ENCODE assay signal across 20 cellular contexts in the genomic region with DNA sequence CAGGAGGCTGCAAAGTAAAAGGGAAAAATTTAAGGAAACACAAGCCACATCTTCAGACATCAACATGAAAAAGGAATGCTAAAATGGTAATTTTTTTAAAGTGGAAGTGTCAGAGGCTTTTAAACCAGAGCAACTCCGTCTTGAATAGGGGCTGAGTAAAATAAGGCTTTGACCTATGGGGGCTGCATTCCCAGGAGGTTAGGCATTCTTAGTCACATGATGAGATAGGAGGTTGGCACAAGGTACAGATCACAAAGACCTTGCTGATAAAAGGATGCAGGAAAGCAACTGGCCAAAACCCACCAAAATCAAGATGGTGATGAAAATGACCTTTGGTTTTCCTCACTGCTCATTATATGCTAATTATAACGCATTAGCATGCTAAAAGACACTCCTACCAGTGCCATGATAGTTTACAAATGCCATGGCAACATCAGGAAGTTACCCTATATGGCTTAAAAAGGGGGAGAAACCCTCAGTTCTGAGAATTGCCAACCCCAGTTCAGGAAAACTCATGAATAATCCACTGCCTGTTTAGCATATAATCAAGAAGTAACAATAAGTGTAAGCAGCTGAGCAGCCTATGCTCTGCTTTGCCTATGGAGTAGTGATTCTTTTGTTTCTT.
"Had no signal": no experiment of that assay in that cellular context is flagged by ENCODE, and none has a peak within 500 bp of the region (broad histone marks: within the 10 kb centered on the region; RNA-seq: fewer than 3 reads in every experiment).

No MANE protein-coding gene starts in this region.

- H3K27me3 ChIP-seq: brain microvascular endothelial cell, foreskin keratinocyte, right atrium auricular region, suprapubic skin had no signal

- H3K36me3 ChIP-seq: brain microvascular endothelial cell, prostate gland, right atrium auricular region had no signal

- DNase-seq: activated CD4-positive, alpha-beta T cell treated with anti-CD3 and anti-CD28 coated beads, Interleukin-2, amount 10 ng/mL, durations not matched to agents 7 days and 5 days; activated CD8-positive, alpha-beta memory T cell treated with anti-CD3 and anti-CD28 coated beads, Interleukin-2, amount 50 U/mL, for 4 hours; activated effector memory CD4-positive, alpha-beta T cell treated with Interleukin-2 at 50 U/mL for 16 hours; activated naive CD4-positive, alpha-beta T cell treated with anti-CD3 and anti-CD28 coated beads, Interleukin-2, amount 10 ng/mL, durations not matched to agents 7 days and 5 days; activated naive CD8-positive, alpha-beta T cell treated with anti-CD3 and anti-CD28 coated beads, Interleukin-2, amount 50 U/mL, for 24 hours; activated T-cell treated with anti-CD3 and anti-CD28 coated beads, Interleukin-2, amount 50 U/mL, for 4 hours; anterior cingulate cortex; brain microvascular endothelial cell; central memory CD4-positive, alpha-beta T cell; foreskin keratinocyte; immature natural killer cell; kidney glomerular epithelial cell; naive thymus-derived CD4-positive, alpha-beta T cell; T-helper 1 cell; T-helper 9 cell; trophoblast cell had no signal

- H3K9me3 ChIP-seq: prostate gland, right atrium auricular region, suprapubic skin had no signal

- H3K27ac ChIP-seq: brain microvascular endothelial cell, foreskin keratinocyte, hepatocyte, prostate gland, right atrium auricular region, suprapubic skin had no signal

- H3K4me1 ChIP-seq: foreskin keratinocyte, prostate gland, right atrium auricular region, suprapubic skin had no signal

- H3K4me3 ChIP-seq: hepatocyte, prostate gland, right atrium auricular region, suprapubic skin had no signal
